33 cellular contexts compared by ENCODE assay signal in the genomic region with DNA sequence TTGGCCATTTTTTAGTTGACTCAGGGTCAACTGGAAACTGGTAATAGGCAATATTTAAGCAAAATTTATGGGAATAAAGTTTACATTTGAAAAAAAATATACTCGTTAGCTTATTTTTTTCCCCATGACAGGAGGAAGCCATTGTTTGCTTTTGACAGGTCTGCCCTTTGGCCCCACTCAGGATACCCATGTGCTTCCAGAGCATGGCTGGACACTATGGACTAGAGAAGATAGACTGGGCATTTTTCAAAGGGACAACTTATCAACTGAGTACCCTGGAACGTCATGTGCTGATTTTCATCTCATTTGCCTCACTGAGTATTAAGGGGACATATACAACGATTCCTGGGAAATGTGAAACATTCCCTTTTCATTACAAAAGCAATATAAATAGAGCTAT.
"Had no signal": no experiment of that assay in that cellular context is flagged by ENCODE, and none has a peak within 500 bp of the region (broad histone marks: within the 10 kb centered on the region; RNA-seq: fewer than 3 reads in every experiment).

No MANE protein-coding gene starts in this region.

- H3K4me3 ChIP-seq: adrenal gland, body of pancreas, breast epithelium had no signal

- ATAC-seq: activated CD4-positive, alpha-beta T cell treated with anti-CD3 and anti-CD28 coated beads for 36 hours; activated CD4-positive, CD25-positive, alpha-beta regulatory T cell treated with anti-CD3 and anti-CD28 coated beads, Interleukin-2, amount 50 U/mL, for 24 hours; activated CD8-positive, alpha-beta T cell treated with anti-CD3 and anti-CD28 coated beads for 36 hours; activated naive CD4-positive, alpha-beta T cell treated with anti-CD3 and anti-CD28 coated beads, Interleukin-2, amount 50 U/mL, for 72 hours; activated T-cell treated with anti-CD3 and anti-CD28 coated beads, Interleukin-2, amount 50 U/mL, for 4 hours; activated T-helper 17 cell treated with anti-CD3 and anti-CD28 coated beads, Interleukin-2, amount 50 U/mL, for 72 hours; body of pancreas; WTC11 had no signal

- H3K27ac ChIP-seq: adrenal gland, body of pancreas, brain microvascular endothelial cell, breast epithelium, WERI-Rb-1 had no signal

- H3K27me3 ChIP-seq: adrenal gland, body of pancreas, brain microvascular endothelial cell had no signal

- H3K4me1 ChIP-seq: adrenal gland, body of pancreas, breast epithelium had no signal

- H3K36me3 ChIP-seq: adrenal gland, brain microvascular endothelial cell, breast epithelium, WERI-Rb-1 had no signal

- DNase-seq: activated CD4-positive, alpha-beta T cell treated with anti-CD3 and anti-CD28 coated beads for 1 hour; activated CD4-positive, alpha-beta T cell treated with anti-CD3 and anti-CD28 coated beads for 36 hours; activated CD4-positive, alpha-beta T cell treated with anti-CD3 and anti-CD28 coated beads for 48 hours; activated CD4-positive, alpha-beta T cell treated with anti-CD3 and anti-CD28 coated beads, Interleukin-2, amount 10 ng/mL, durations not matched to agents 7 days and 5 days; activated CD4-positive, alpha-beta T cell treated with anti-CD3 and anti-CD28 coated beads, Interleukin-2, amount 50 U/mL, for 48 hours; activated CD4-positive, CD25-positive, alpha-beta regulatory T cell; activated CD8-positive, alpha-beta memory T cell treated with anti-CD3 and anti-CD28 coated beads, Interleukin-2, amount 50 U/mL, for 4 hours; activated CD8-positive, alpha-beta T cell treated with anti-CD3 and anti-CD28 coated beads for 36 hours; activated effector memory CD4-positive, alpha-beta T cell treated with anti-CD3 and anti-CD28 coated beads, Interleukin-2, amount 50 U/mL, for 16 hours; activated gamma-delta T cell treated with Interleukin-2 at 50 U/mL for 16 hours; activated naive CD4-positive, alpha-beta T cell; activated naive CD4-positive, alpha-beta T cell treated with anti-CD3 and anti-CD28 coated beads for 36 hours; activated naive CD4-positive, alpha-beta T cell treated with anti-CD3 and anti-CD28 coated beads, Interleukin-2, amount 50 U/mL, for 16 hours; activated naive CD8-positive, alpha-beta T cell treated with anti-CD3 and anti-CD28 coated beads for 36 hours; activated T-cell treated with anti-CD3 and anti-CD28 coated beads for 4 hours; activated T-cell treated with anti-CD3 and anti-CD28 coated beads, Interleukin-2, amount 50 U/mL, for 1 hour; activated T-cell treated with anti-CD3 and anti-CD28 coated beads, Interleukin-2, amount 50 U/mL, for 4 hours; activated T-cell treated with anti-CD3 and anti-CD28 coated beads, Interleukin-2, amount 50 U/mL, for 72 hours; adrenal gland; amniotic stem cell; aorta; body of pancreas; brain microvascular endothelial cell; central memory CD4-positive, alpha-beta T cell; T-helper 1 cell; T-helper 2 cell; T-helper 9 cell; WERI-Rb-1 had no signal

- H3K9me3 ChIP-seq: adrenal gland, body of pancreas, breast epithelium had no signal
